In the genomic region with DNA sequence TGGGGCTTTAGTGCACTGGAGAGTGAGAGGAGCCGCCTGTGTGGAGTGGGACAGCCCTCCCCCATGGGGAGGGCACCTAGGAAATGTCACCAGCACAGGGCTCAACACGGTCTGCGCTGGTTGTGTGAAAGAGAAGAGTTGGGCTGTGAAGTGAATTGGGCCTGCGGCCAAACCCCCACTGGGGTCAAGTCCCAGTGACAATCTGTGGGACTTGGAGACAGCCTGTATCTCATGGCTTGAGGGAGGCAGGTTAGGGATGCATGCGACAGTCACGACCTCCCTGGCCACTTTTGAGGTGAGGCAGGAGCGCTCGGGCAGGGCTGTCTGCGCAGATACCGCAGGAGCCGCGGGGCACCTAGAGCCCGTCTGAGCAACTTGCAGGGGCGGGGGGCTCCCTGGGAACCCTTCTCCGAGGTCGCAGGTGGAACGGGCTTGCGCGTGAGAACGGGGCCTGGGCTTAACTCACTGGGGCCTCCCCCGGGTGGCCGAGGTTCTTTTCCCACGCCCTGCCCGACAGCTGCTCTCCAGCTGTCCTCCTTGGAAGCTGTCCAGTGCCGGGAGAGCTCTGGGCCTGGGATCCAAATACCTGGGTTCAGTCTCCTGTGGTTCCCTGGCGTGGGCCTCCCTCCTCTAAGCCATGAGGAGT, we compare ENCODE assay signal across 11 cellular contexts.
A peak's percentile ranks its signal among the peaks of the same experiment; 100 is the strongest.
DNase-seq lines count a peak whose midpoint lies in the region; ATAC-seq and TF ChIP-seq lines count a peak whose summit lies in the region.
"Had no signal": no experiment of that assay in that cellular context is flagged by ENCODE, and none has a peak within 500 bp of the region (broad histone marks: within the 10 kb centered on the region; RNA-seq: fewer than 3 reads in every experiment).

No MANE protein-coding gene starts in this region.

- H3K4me3 ChIP-seq in brain microvascular endothelial cell (ENCODE audit: low read depth, low read length): no peak overlapping the region
- H3K4me3 ChIP-seq: SK-N-MC had no signal

- H3K27me3 ChIP-seq in brain microvascular endothelial cell (replicated peaks): no peaks in the 10 kb centered on the region

- H3K4me3 Mint-ChIP-seq in activated CD8-positive, alpha-beta memory T cell treated with anti-CD3 and anti-CD28 coated beads, Interleukin-2, amount 10 ng/mL, durations not matched to agents 7 days and 5 days: no peak overlapping the region
- no peak overlapping the region for H3K4me3 Mint-ChIP-seq in stimulated activated effector memory CD8-positive, alpha-beta T cell treated with anti-CD3 and anti-CD28 coated beads, Interleukin-12 subunit alpha, Interleukin-12 subunit beta, amount 100 ng/mL, for 72 hours
- H3K4me3 Mint-ChIP-seq: natural killer cell treated with Interleukin-12 subunit alpha and Interleukin-12 subunit beta and Interleukin-15 and Interleukin-18, amount 100 ng/mL, for 72 hours had no signal

- in situ Hi-C loops in brain microvascular endothelial cell (cut with HindIII; ENCODE audit: low pct_ligation_motif_present, low sequenced_read_pairs): no loop called here

- H3K36me3 Mint-ChIP-seq in activated CD8-positive, alpha-beta memory T cell treated with anti-CD3 and anti-CD28 coated beads, Interleukin-2, amount 10 ng/mL, durations not matched to agents 7 days and 5 days: no peaks in the 10 kb centered on the region
- H3K36me3 Mint-ChIP-seq in stimulated activated effector memory CD8-positive, alpha-beta T cell treated with anti-CD3 and anti-CD28 coated beads, Interleukin-12 subunit alpha, Interleukin-12 subunit beta, amount 100 ng/mL, for 72 hours: no peaks in the 10 kb centered on the region
- peaks cover 0 to 4% of the 10 kb centered on the region in 2 donors for H3K36me3 Mint-ChIP-seq in activated naive CD4-positive, alpha-beta T cell treated with anti-CD3 and anti-CD28 coated beads, Interleukin-2, amount 50 U/mL, for 72 hours
- H3K36me3 Mint-ChIP-seq: natural killer cell treated with Interleukin-12 subunit alpha and Interleukin-12 subunit beta and Interleukin-15 and Interleukin-18, amount 100 ng/mL, for 72 hours had no signal

- H3K9me3 Mint-ChIP-seq in activated CD8-positive, alpha-beta memory T cell treated with anti-CD3 and anti-CD28 coated beads, Interleukin-2, amount 10 ng/mL, durations not matched to agents 7 days and 5 days (ENCODE audit: low read depth): no peaks in the 10 kb centered on the region
- H3K9me3 Mint-ChIP-seq in stimulated activated effector memory CD8-positive, alpha-beta T cell treated with anti-CD3 and anti-CD28 coated beads, Interleukin-12 subunit alpha, Interleukin-12 subunit beta, amount 100 ng/mL, for 72 hours: no peaks in the 10 kb centered on the region
- H3K9me3 Mint-ChIP-seq in activated naive CD4-positive, alpha-beta T cell treated with anti-CD3 and anti-CD28 coated beads, Interleukin-2, amount 50 U/mL, for 72 hours: no peaks in the 10 kb centered on the region
- H3K9me3 Mint-ChIP-seq: natural killer cell treated with Interleukin-12 subunit alpha and Interleukin-12 subunit beta and Interleukin-15 and Interleukin-18, amount 100 ng/mL, for 72 hours had no signal

- no peaks in the 10 kb centered on the region for H3K4me1 Mint-ChIP-seq in activated CD8-positive, alpha-beta memory T cell treated with anti-CD3 and anti-CD28 coated beads, Interleukin-2, amount 10 ng/mL, durations not matched to agents 7 days and 5 days
- H3K4me1 Mint-ChIP-seq in stimulated activated effector memory CD8-positive, alpha-beta T cell treated with anti-CD3 and anti-CD28 coated beads, Interleukin-12 subunit alpha, Interleukin-12 subunit beta, amount 100 ng/mL, for 72 hours: peaks cover 10% of the 10 kb centered on the region

- DNase-seq in activated CD8-positive, alpha-beta memory T cell treated with anti-CD3 and anti-CD28 coated beads, Interleukin-2, amount 10 ng/mL, durations not matched to agents 7 days and 5 days: peak; percentile 31
- no peak for DNase-seq in activated CD8-positive, alpha-beta memory T cell treated with anti-CD3 and anti-CD28 coated beads, Interleukin-2, amount 50 U/mL, for 48 hours
- peak; percentile 33 for DNase-seq in brain microvascular endothelial cell
- peak; percentile 41 for DNase-seq in left kidney (ENCODE audit: low read depth, low spot score)
- no peak for DNase-seq in stimulated activated effector memory CD8-positive, alpha-beta T cell treated with anti-CD3 and anti-CD28 coated beads, Interleukin-12 subunit alpha, Interleukin-12 subunit beta, amount 100 ng/mL, for 72 hours (ENCODE audit: low spot score in 2 of 2)
- no peak for DNase-seq in inferior parietal cortex (ENCODE audit: extremely low spot score)
- no peak for DNase-seq in activated naive CD4-positive, alpha-beta T cell treated with anti-CD3 and anti-CD28 coated beads, Interleukin-2, amount 50 U/mL, for 72 hours (ENCODE audit: low spot score in 2 of 2)
- DNase-seq: NCI-H2171 had no signal

- no peak for TF ChIP-seq CTCF in brain microvascular endothelial cell (IDR thresholded peaks at IDR 0.05; ENCODE audit: low read depth, low read length, missing control alignments)

- H3K27me3 Mint-ChIP-seq in activated CD8-positive, alpha-beta memory T cell treated with anti-CD3 and anti-CD28 coated beads, Interleukin-2, amount 10 ng/mL, durations not matched to agents 7 days and 5 days: no peaks in the 10 kb centered on the region
- H3K27me3 Mint-ChIP-seq: natural killer cell treated with Interleukin-12 subunit alpha and Interleukin-12 subunit beta and Interleukin-15 and Interleukin-18, amount 100 ng/mL, for 72 hours had no signal

- no peak overlapping the region for H3K27ac ChIP-seq in brain microvascular endothelial cell
- H3K27ac ChIP-seq: SK-N-MC had no signal

- no peak overlapping the region for H3K27ac Mint-ChIP-seq in activated CD8-positive, alpha-beta memory T cell treated with anti-CD3 and anti-CD28 coated beads, Interleukin-2, amount 10 ng/mL, durations not matched to agents 7 days and 5 days
- peak overlapping the region; percentile 89 for H3K27ac Mint-ChIP-seq in stimulated activated effector memory CD8-positive, alpha-beta T cell treated with anti-CD3 and anti-CD28 coated beads, Interleukin-12 subunit alpha, Interleukin-12 subunit beta, amount 100 ng/mL, for 72 hours
- H3K27ac Mint-ChIP-seq in activated naive CD4-positive, alpha-beta T cell treated with anti-CD3 and anti-CD28 coated beads, Interleukin-2, amount 50 U/mL, for 72 hours: peak overlapping the region in 1 of 2 donors; percentile 25

- H3K36me3 ChIP-seq in brain microvascular endothelial cell (replicated peaks): no peaks in the 10 kb centered on the region

- CTCF ChIA-PET in activated CD8-positive, alpha-beta memory T cell treated with anti-CD3 and anti-CD28 coated beads, Interleukin-2, amount 10 ng/mL, durations not matched to agents 7 days and 5 days (lab: Charles Lee): interaction anchor here (1.3 kb wide), 1 partner anchor 12 kb away, joined by 3 read pairs; no protein-coding TSS in a partner anchor

- ATAC-seq in activated CD8-positive, alpha-beta memory T cell treated with anti-CD3 and anti-CD28 coated beads, Interleukin-2, amount 10 ng/mL, durations not matched to agents 7 days and 5 days: no peak
- no peak for ATAC-seq in stimulated activated effector memory CD8-positive, alpha-beta T cell treated with anti-CD3 and anti-CD28 coated beads, Interleukin-12 subunit alpha, Interleukin-12 subunit beta, amount 100 ng/mL, for 72 hours
- no peak for ATAC-seq in HG03135 (IDR thresholded peaks at IDR 0.05; ENCODE audit: unreplicated experiment)
- no peak for ATAC-seq in activated naive CD4-positive, alpha-beta T cell treated with anti-CD3 and anti-CD28 coated beads, Interleukin-2, amount 50 U/mL, for 72 hours
- ATAC-seq: natural killer cell treated with Interleukin-12 subunit alpha and Interleukin-12 subunit beta and Interleukin-15 and Interleukin-18, amount 100 ng/mL, for 72 hours had no signal

Comparison
In these comparisons a context has a peak if more than half of its experiments do, and no peak if none do; other contexts are left out.
1. DNase-seq: peak in activated CD8-positive, alpha-beta memory T cell treated with anti-CD3 and anti-CD28 coated beads, Interleukin-2, amount 10 ng/mL, durations not matched to agents 7 days and 5 days (single experiment), brain microvascular endothelial cell (single experiment) and left kidney (single experiment); none in activated CD8-positive, alpha-beta memory T cell treated with anti-CD3 and anti-CD28 coated beads, Interleukin-2, amount 50 U/mL, for 48 hours (single experiment), stimulated activated effector memory CD8-positive, alpha-beta T cell treated with anti-CD3 and anti-CD28 coated beads, Interleukin-12 subunit alpha, Interleukin-12 subunit beta, amount 100 ng/mL, for 72 hours (0 of 2), inferior parietal cortex (single experiment) and activated naive CD4-positive, alpha-beta T cell treated with anti-CD3 and anti-CD28 coated beads, Interleukin-2, amount 50 U/mL, for 72 hours (0 of 2).